24 cellular contexts compared by ENCODE assay signal in genomic region chr10:8211631-8212030, GRCh38.
"Had no signal": no experiment of that assay in that cellular context is flagged by ENCODE, and none has a peak within 500 bp of the region (broad histone marks: within the 10 kb centered on the region; RNA-seq: fewer than 3 reads in every experiment).

No MANE protein-coding gene starts in this region.

- H3K27ac Mint-ChIP-seq: activated B cell treated with CpG ODN at 0.5 μM for 24 hours; activated CD4-positive, alpha-beta memory T cell treated with anti-CD3 and anti-CD28 coated beads, Interleukin-2, amount 10 ng/mL, durations not matched to agents 7 days and 5 days; activated naive CD4-positive, alpha-beta T cell treated with anti-CD3 and anti-CD28 coated beads, Interleukin-2, amount 10 ng/mL, durations not matched to agents 7 days and 5 days; endodermal cell; nephron had no signal

- H3K27me3 Mint-ChIP-seq: activated B cell treated with CpG ODN at 0.5 μM for 24 hours; activated CD4-positive, alpha-beta memory T cell treated with anti-CD3 and anti-CD28 coated beads, Interleukin-2, amount 10 ng/mL, durations not matched to agents 7 days and 5 days had no signal

- H3K9me3 Mint-ChIP-seq: activated B cell treated with CpG ODN at 0.5 μM for 24 hours, endodermal cell, nephron had no signal

- H3K4me1 ChIP-seq: foreskin keratinocyte, pancreas, psoas muscle, right atrium auricular region, upper lobe of left lung had no signal

- H3K27ac ChIP-seq: cardiac muscle cell, foreskin keratinocyte, pancreas, psoas muscle, right atrium auricular region, thoracic aorta, upper lobe of left lung had no signal

- H3K4me1 Mint-ChIP-seq: activated B cell treated with CpG ODN at 0.5 μM for 24 hours, endodermal cell, nephron had no signal

- ATAC-seq: foreskin keratinocyte, left lobe of liver, pancreas, psoas muscle had no signal

- H3K4me3 ChIP-seq: cardiac muscle cell, lung, pancreas, psoas muscle, right atrium auricular region, thoracic aorta, upper lobe of left lung had no signal

- DNase-seq: activated B cell treated with CpG ODN at 0.5 μM for 24 hours; activated CD4-positive, alpha-beta memory T cell treated with anti-CD3 and anti-CD28 coated beads, Interleukin-2, amount 10 ng/mL, durations not matched to agents 7 days and 5 days; activated CD4-positive, alpha-beta T cell treated with anti-CD3 and anti-CD28 coated beads for 4 hours; activated effector memory CD4-positive, alpha-beta T cell treated with anti-CD3 and anti-CD28 coated beads, Interleukin-2, amount 50 U/mL, for 16 hours; activated naive CD4-positive, alpha-beta T cell treated with anti-CD3 and anti-CD28 coated beads, Interleukin-2, amount 10 ng/mL, durations not matched to agents 7 days and 5 days; activated T-cell treated with anti-CD3 and anti-CD28 coated beads for 4 hours; cortex of kidney; endodermal cell; foreskin keratinocyte; kidney; midbrain; pancreas; psoas muscle; stimulated activated CD4-positive, alpha-beta T cell treated with anti-CD3 and anti-CD28 coated beads, Interleukin-4, amount 100 ng/mL, for 24 hours; stimulated activated naive CD4-positive, alpha-beta T cell treated with Interleukin-2 at 50 U/mL for 16 hours; T-helper 1 cell; T-helper 9 cell; upper lobe of left lung had no signal

- H3K27me3 ChIP-seq: cardiac muscle cell, foreskin keratinocyte, right atrium auricular region, upper lobe of left lung had no signal

- H3K9me3 ChIP-seq: pancreas, psoas muscle, right atrium auricular region, thoracic aorta, upper lobe of left lung had no signal

- H3K36me3 ChIP-seq: cardiac muscle cell, pancreas, right atrium auricular region, thoracic aorta, upper lobe of left lung had no signal

- H3K4me3 Mint-ChIP-seq: activated B cell treated with CpG ODN at 0.5 μM for 24 hours; activated CD4-positive, alpha-beta memory T cell treated with anti-CD3 and anti-CD28 coated beads, Interleukin-2, amount 10 ng/mL, durations not matched to agents 7 days and 5 days; activated naive CD4-positive, alpha-beta T cell treated with anti-CD3 and anti-CD28 coated beads, Interleukin-2, amount 10 ng/mL, durations not matched to agents 7 days and 5 days; endodermal cell; nephron had no signal

- FAIRE-seq: kidney, pancreas had no signal
